In genomic region chr9:110189559-110190311, GRCh38 we compare ENCODE assay signal across 1 cellular context.
TF ChIP-seq lines count a peak whose summit lies in the region.

No MANE protein-coding gene starts in this region.

TF ChIP-seq in HepG2, 621 proteins besides CTCF, POLR2A, EP300 and RAD21 (continued from another document):
- TF ChIP-seq, protein P1, sequence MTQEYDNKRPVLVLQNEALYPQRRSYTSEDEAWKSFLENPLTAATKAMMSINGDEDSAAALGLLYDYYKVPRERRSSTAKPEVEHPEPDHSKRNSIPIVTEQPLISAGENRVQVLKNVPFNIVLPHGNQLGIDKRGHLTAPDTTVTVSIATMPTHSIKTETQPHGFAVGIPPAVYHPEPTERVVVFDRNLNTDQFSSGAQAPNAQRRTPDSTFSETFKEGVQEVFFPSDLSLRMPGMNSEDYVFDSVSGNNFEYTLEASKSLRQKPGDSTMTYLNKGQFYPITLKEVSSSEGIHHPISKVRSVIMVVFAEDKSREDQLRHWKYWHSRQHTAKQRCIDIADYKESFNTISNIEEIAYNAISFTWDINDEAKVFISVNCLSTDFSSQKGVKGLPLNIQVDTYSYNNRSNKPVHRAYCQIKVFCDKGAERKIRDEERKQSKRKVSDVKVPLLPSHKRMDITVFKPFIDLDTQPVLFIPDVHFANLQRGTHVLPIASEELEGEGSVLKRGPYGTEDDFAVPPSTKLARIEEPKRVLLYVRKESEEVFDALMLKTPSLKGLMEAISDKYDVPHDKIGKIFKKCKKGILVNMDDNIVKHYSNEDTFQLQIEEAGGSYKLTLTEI (CRISPR knock-in tag; conservative IDR thresholded peaks at IDR 0.05) = no peak
- TF ChIP-seq RBFOX2 (IDR thresholded peaks at IDR 0.05; ENCODE audit: low read depth, low read length) (no peak), ZNF10 (CRISPR knock-in tag; IDR thresholded peaks at IDR 0.05; ENCODE audit: borderline replicate concordance, low read depth) (no peak), ZNF484 (CRISPR knock-in tag; IDR thresholded peaks at IDR 0.05; ENCODE audit: borderline replicate concordance, low read depth) (no peak)
